Comparison of ENCODE assay signal across 8 cellular contexts in the genomic region with DNA sequence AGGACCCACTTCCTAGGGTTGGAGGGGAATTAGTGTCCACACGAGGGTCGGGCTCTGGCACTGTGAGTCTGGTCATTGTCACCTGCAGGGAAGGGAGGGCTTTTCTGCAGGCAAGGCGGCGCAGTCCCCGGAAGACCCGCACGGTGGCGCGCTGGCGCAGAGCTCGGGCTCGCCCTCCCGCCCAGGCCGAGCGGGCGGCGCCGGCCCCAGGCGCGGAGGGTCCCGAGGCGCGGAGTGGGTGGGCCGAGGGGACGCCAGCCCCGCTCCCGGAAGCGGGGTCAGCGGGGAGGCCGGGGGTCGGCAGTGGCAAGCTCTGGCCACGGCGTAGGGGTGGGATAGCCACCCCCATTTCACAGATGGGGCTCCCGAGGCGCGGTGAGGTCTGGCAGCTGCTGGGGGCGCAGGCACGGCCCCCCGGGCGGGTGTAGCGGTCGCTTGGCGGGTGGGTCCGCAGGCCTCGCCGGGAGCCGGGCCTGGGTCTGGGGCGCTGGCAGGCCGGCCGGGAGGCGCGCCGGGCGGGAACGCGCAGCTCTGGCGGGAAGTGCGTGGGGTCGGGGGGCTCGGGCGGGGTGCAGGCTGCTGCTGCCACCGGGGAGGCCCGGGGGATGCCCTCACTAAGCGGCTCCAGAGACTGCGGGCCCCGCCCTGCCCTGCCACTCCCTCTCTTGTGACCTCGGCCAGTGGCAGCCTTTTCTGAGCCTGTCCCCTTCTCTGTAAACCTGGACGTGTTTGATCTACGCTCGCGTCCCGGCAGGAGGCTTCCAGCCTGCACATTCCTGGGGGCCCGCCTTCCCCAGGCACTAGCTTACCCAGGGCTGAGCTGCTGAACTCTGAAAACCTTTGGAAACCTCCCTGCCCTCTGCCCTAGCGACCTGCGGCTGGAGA. TPM values are rescaled to one million over a fixed set of nuclear protein-coding genes. Genes with fewer than 3 reads are reported as not detected.
A peak's percentile ranks its signal among the peaks of the same experiment; 100 is the strongest.
DNase-seq lines count a peak whose midpoint lies in the region; ATAC-seq and TF ChIP-seq lines count a peak whose summit lies in the region.

No MANE protein-coding gene starts in this region.

- no peaks in the 10 kb centered on the region for H3K27me3 ChIP-seq in fibroblast of lung (ENCODE audit: control insufficient read depth, insufficient read depth, low read length)

- no peaks in the 10 kb centered on the region for H3K9me3 Mint-ChIP-seq in natural killer cell treated with Interleukin-12 subunit alpha and Interleukin-12 subunit beta and Interleukin-15 and Interleukin-18, amount 100 ng/mL, for 72 hours

- peak overlapping the region; percentile 30 for H3K4me3 Mint-ChIP-seq in natural killer cell treated with Interleukin-12 subunit alpha and Interleukin-12 subunit beta and Interleukin-15 and Interleukin-18, amount 100 ng/mL, for 72 hours

- H3K36me3 Mint-ChIP-seq in natural killer cell treated with Interleukin-12 subunit alpha and Interleukin-12 subunit beta and Interleukin-15 and Interleukin-18, amount 100 ng/mL, for 72 hours = no peaks in the 10 kb centered on the region

- peaks cover 11% of the 10 kb centered on the region; the same call in 1 of the 2 replicates for H3K4me1 ChIP-seq in ES-I3 (ENCODE audit: insufficient read depth, low read length)
- peaks cover 4% of the 10 kb centered on the region for H3K4me1 ChIP-seq in fibroblast of lung (ENCODE audit: control insufficient read depth, extremely low read depth, insufficient read depth, low read length)

- H3K4me2 ChIP-seq in fibroblast of lung (ENCODE audit: extremely low read depth, insufficient read depth, low read length) = peak overlapping the region; percentile 72

- no peak overlapping the region for H3K27ac Mint-ChIP-seq in natural killer cell treated with Interleukin-12 subunit alpha and Interleukin-12 subunit beta and Interleukin-15 and Interleukin-18, amount 100 ng/mL, for 72 hours

- H4K20me1 ChIP-seq in fibroblast of lung (ENCODE audit: control insufficient read depth, extremely low read depth, insufficient read depth, low read length) = no peaks in the 10 kb centered on the region

- H3K9ac ChIP-seq in ES-I3 (ENCODE audit: low read depth, low read length) (peak overlapping the region; percentile 76), fibroblast of lung (ENCODE audit: insufficient read depth, low read length) (peak overlapping the region; percentile 32)

- H3K9me3 ChIP-seq in ES-I3 (ENCODE audit: control insufficient read depth, insufficient read depth, low read length) (no peaks in the 10 kb centered on the region), fibroblast of lung (ENCODE audit: control insufficient read depth, insufficient read depth, low read depth, low read length) (no peaks in the 10 kb centered on the region)

- no peak overlapping the region for H3K27ac ChIP-seq in fibroblast of lung (ENCODE audit: insufficient read depth, low read length)

- peak overlapping the region in 2 of 4 experiments; percentile 34 to 58 for H3K4me3 ChIP-seq in fibroblast of lung (replicated peaks in 1 of 4; ENCODE audit: control extremely low read depth in 1 of 4, insufficient read depth in 1 of 4, low read depth in 3 of 4, low read length in 4 of 4)

- no peaks in the 10 kb centered on the region for H3K4me1 Mint-ChIP-seq in natural killer cell treated with Interleukin-12 subunit alpha and Interleukin-12 subunit beta and Interleukin-15 and Interleukin-18, amount 100 ng/mL, for 72 hours (ENCODE audit: low read depth in 2 of 2)

- ATAC-seq in HG02798 (IDR thresholded peaks at IDR 0.05; ENCODE audit: poor library complexity, unreplicated experiment) (peak; percentile 56), GM18858 (IDR thresholded peaks at IDR 0.05; ENCODE audit: unreplicated experiment) (no peak)
- peak; percentile 41 to 66 for ATAC-seq in natural killer cell treated with Interleukin-12 subunit alpha and Interleukin-12 subunit beta and Interleukin-15 and Interleukin-18, amount 100 ng/mL, for 72 hours
- peak; percentile 51 for ATAC-seq in stimulated activated naive CD8-positive, alpha-beta T cell treated with anti-CD3 and anti-CD28 coated beads, Interleukin-15, Interleukin-2, amounts not matched to agents 100 U/mL and 50 U/mL, for 24 hours

- peak; percentile 77 to 86 for TF ChIP-seq CTCF in fibroblast of lung (conservative IDR thresholded peaks at IDR 0.05 in 1 of 2, IDR thresholded peaks at IDR 0.05 in 1 of 2; ENCODE audit: low read depth in 1 of 2, low read length in 2 of 2)

- DNase-seq in NCI-H748 (lab: John Stamatoyannopoulos, UW; ENCODE audit: unreplicated experiment) = peak; percentile 81
- DNase-seq in activated T-cell treated with anti-CD3 and anti-CD28 coated beads, Interleukin-2, amount 50 U/mL, for 1 hour = peak; percentile 80
- no peak for DNase-seq in fibroblast of lung (ENCODE audit: low read depth in 2 of 2)
- peak; percentile 63 for DNase-seq in natural killer cell treated with Interleukin-12 subunit alpha and Interleukin-12 subunit beta and Interleukin-15 and Interleukin-18, amount 100 ng/mL, for 72 hours (ENCODE audit: low spot score)
- peak; percentile 89 for DNase-seq in stimulated activated naive CD8-positive, alpha-beta T cell treated with anti-CD3 and anti-CD28 coated beads, Interleukin-15, Interleukin-2, amounts not matched to agents 100 U/mL and 50 U/mL, for 24 hours

- no peaks in the 10 kb centered on the region for H3K36me3 ChIP-seq in ES-I3 (ENCODE audit: insufficient read depth, low read length)
- H3K36me3 ChIP-seq in fibroblast of lung (ENCODE audit: control insufficient read depth, insufficient read depth, low read length) = no peaks in the 10 kb centered on the region

- H2AFZ ChIP-seq in fibroblast of lung (ENCODE audit: low read length) = peak overlapping the region; percentile 29

- no peaks in the 10 kb centered on the region for H3K79me2 ChIP-seq in fibroblast of lung (ENCODE audit: control insufficient read depth, insufficient read depth, low read length)

- peaks cover 14 to 19% of the 10 kb centered on the region in 2 donors for H3K27me3 Mint-ChIP-seq in natural killer cell treated with Interleukin-12 subunit alpha and Interleukin-12 subunit beta and Interleukin-15 and Interleukin-18, amount 100 ng/mL, for 72 hours

RNA-seq across cellular contexts. Expression of gene CYP46A1, which starts 46.1 kb away (rescaled TPM):
- under 0.01 and 0.33 TPM in 2 replicates for total RNA-seq in fibroblast of lung
- polyA plus RNA-seq in fibroblast of lung = 0.09 and 0.11 TPM in 2 replicates
- 0.05 and 0.10 TPM in 2 replicates for polyA plus RNA-seq in fibroblast of lung (2012)
- 0.20 TPM in 1 of 2 replicates, not detected in the other for polyA minus RNA-seq in fibroblast of lung (ENCODE audit: low replicate concordance)
- total RNA-seq in natural killer cell treated with Interleukin-12 subunit alpha and Interleukin-12 subunit beta and Interleukin-15 and Interleukin-18, amount 100 ng/mL, for 72 hours = under 1 TPM in 1 of 2 donors, not detected in 1; 0.11 TPM

Comparison
In these comparisons a context has a peak if more than half of its experiments do, and no peak if none do; other contexts are left out.
1. DNase-seq: peak in NCI-H748 (single experiment), activated T-cell treated with anti-CD3 and anti-CD28 coated beads, Interleukin-2, amount 50 U/mL, for 1 hour (single experiment), natural killer cell treated with Interleukin-12 subunit alpha and Interleukin-12 subunit beta and Interleukin-15 and Interleukin-18, amount 100 ng/mL, for 72 hours (single experiment) and stimulated activated naive CD8-positive, alpha-beta T cell treated with anti-CD3 and anti-CD28 coated beads, Interleukin-15, Interleukin-2, amounts not matched to agents 100 U/mL and 50 U/mL, for 24 hours (single experiment); none in fibroblast of lung (0 of 2).